Comparison of ENCODE assay signal across 8 cellular contexts in the genomic region with DNA sequence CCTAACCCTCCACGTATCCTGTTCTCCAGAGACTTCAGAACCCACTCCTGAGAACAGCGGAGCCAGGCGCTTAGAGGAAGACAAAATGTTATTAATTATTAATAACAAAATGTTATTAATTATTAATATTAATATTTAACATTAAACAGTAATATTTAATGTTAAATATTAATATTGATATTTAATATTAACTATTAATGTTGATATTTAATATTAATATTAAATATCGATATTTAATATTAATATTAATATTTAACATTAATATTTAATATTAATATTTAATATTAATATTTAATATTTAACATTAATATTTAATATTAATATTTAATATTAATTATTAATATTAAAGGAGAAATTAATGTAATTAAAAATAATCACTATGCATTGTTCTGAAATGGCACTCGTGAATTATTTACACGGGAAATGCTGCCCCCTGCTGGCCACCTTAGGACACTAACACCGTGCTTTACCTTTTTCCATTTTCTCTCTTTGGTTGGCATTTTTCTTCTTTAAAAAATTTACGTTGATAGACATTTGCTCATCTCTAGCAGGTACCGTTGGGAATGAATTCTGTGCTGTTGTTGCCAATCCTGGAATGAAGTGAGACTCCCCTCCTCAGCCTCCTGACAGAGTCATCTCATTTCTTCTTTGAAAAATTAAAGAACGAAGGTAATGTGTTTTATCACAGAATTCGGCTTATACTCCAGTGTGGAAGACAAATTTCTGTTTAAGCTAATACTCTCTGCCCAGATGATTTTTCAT.
DNase-seq lines count a peak whose midpoint lies in the region; ATAC-seq and TF ChIP-seq lines count a peak whose summit lies in the region.

No MANE protein-coding gene starts in this region.

- DNase-seq in HEK293T (ENCODE audit: extremely low spot score) (peak; percentile 23), SKM-1 (lab: John Stamatoyannopoulos, UW; ENCODE audit: unreplicated experiment) (peak; percentile 3), iPS-NIHi11 (ENCODE audit: low spot score) (peak; percentile 39), GM19240 (ENCODE audit: insufficient read length, low spot score) (no peak)
- peak; percentile 29 for DNase-seq in activated naive CD8-positive, alpha-beta T cell treated with anti-CD3 and anti-CD28 coated beads, Interleukin-2, amount 50 U/mL, for 16 hours (ENCODE audit: low read depth, low spot score)
- DNase-seq in stimulated activated CD4-positive, alpha-beta T cell treated with anti-CD3 and anti-CD28 coated beads, Interleukin-15, amount 100 ng/mL, for 48 hours (ENCODE audit: low read depth in 2 of 2), result peak; percentile 40 to 41

- peak; percentile 78 for TF ChIP-seq CTCF in C4-2B (conservative IDR thresholded peaks at IDR 0.05)

- no peak for ATAC-seq in GM21723 (IDR thresholded peaks at IDR 0.05; ENCODE audit: unreplicated experiment)

- CTCF ChIA-PET in HEK293T (lab: Yijun Ruan, JAX), result no interaction called here

- no peak overlapping the region for H3K27ac ChIP-seq in C4-2B

- POLR2A ChIA-PET in HEK293T (lab: Yijun Ruan, JAX), result no interaction called here

TF ChIP-seq in HEK293T, 16 proteins besides CTCF, POLR2A, EP300 and RAD21:
- TF ChIP-seq ZNF384 (IDR thresholded peaks at IDR 0.05) (no peak), BHLHE40 (IDR thresholded peaks at IDR 0.05; ENCODE audit: borderline replicate concordance) (no peak), ARNT (IDR thresholded peaks at IDR 0.05) (no peak), FOXK2 (IDR thresholded peaks at IDR 0.05) (no peak), ELF4 (IDR thresholded peaks at IDR 0.05) (no peak), L3MBTL2 (conservative IDR thresholded peaks at IDR 0.05) (no peak), HDGF (IDR thresholded peaks at IDR 0.05; ENCODE audit: borderline replicate concordance) (no peak), FOXA1 (IDR thresholded peaks at IDR 0.05) (no peak), LEF1 (IDR thresholded peaks at IDR 0.05; ENCODE audit: borderline replicate concordance) (no peak), FOXM1 (IDR thresholded peaks at IDR 0.05; ENCODE audit: borderline replicate concordance) (no peak), TARDBP (IDR thresholded peaks at IDR 0.05) (no peak), SP1 (IDR thresholded peaks at IDR 0.05) (no peak)
- TF ChIP-seq, protein P1, sequence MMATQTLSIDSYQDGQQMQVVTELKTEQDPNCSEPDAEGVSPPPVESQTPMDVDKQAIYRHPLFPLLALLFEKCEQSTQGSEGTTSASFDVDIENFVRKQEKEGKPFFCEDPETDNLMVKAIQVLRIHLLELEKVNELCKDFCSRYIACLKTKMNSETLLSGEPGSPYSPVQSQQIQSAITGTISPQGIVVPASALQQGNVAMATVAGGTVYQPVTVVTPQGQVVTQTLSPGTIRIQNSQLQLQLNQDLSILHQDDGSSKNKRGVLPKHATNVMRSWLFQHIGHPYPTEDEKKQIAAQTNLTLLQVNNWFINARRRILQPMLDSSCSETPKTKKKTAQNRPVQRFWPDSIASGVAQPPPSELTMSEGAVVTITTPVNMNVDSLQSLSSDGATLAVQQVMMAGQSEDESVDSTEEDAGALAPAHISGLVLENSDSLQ (IDR thresholded peaks at IDR 0.05), result no peak
